In genomic region chr2:11133238-11133935, GRCh38 we compare ENCODE assay signal across 8 cellular contexts. TPM values are rescaled to one million over a fixed set of nuclear protein-coding genes. Genes with fewer than 3 reads are reported as not detected.
A peak's percentile ranks its signal among the peaks of the same experiment; 100 is the strongest.
DNase-seq lines count a peak whose midpoint lies in the region; ATAC-seq and TF ChIP-seq lines count a peak whose summit lies in the region.

No MANE protein-coding gene starts in this region.

- DNase-seq in CD4-positive, alpha-beta memory T cell: no peak
- no peak for DNase-seq in NT2/D1 (ENCODE audit: low read depth, low spot score)
- no peak for DNase-seq in epithelial cell of esophagus (ENCODE audit: low read depth)
- peak; percentile 76 for DNase-seq in neural progenitor cell (ENCODE audit: low spot score)
- no peak for DNase-seq in GM13976 (ENCODE audit: low spot score)
- DNase-seq in NCI-H345 (lab: John Stamatoyannopoulos, UW): no peak
- no peak for DNase-seq in HuH-7 (ENCODE audit: low spot score)

- H3K79me2 ChIP-seq in neural progenitor cell (ENCODE audit: low read depth): no peaks in the 10 kb centered on the region

- H4K20me1 ChIP-seq in neural progenitor cell (ENCODE audit: low read depth): no peaks in the 10 kb centered on the region

- H3K27ac Mint-ChIP-seq in CD4-positive, alpha-beta memory T cell: peak overlapping the region; percentile 88 to 95 (median 90)
- peak overlapping the region; percentile 98 for H3K27ac Mint-ChIP-seq in neural progenitor cell

- peaks cover 37% of the 10 kb centered on the region for H3K4me1 ChIP-seq in CD4-positive, alpha-beta memory T cell (ENCODE audit: insufficient read depth, low read length)
- H3K4me1 ChIP-seq in NT2/D1 (ENCODE audit: insufficient read depth, insufficient read length) (peaks cover 8% of the 10 kb centered on the region), neural progenitor cell (peaks cover 12% of the 10 kb centered on the region)

- H3K4me2 ChIP-seq in neural progenitor cell: peak overlapping the region; percentile 69

- TF ChIP-seq CTCF in epithelial cell of esophagus (IDR thresholded peaks at IDR 0.05; ENCODE audit: insufficient read depth, low read depth, low read length, missing control alignments): no peak
- TF ChIP-seq CTCF in neural progenitor cell (IDR thresholded peaks at IDR 0.05): no peak
- TF ChIP-seq CTCF in GM13976 (IDR thresholded peaks at IDR 0.05; ENCODE audit: borderline replicate concordance, control extremely low read depth, extremely low read depth, insufficient read depth, missing control alignments): no peak

- POLR2A ChIA-PET in CD4-positive, alpha-beta memory T cell (lab: Charles Lee; ENCODE audit: partially characterized antibody): interaction anchor here (0.6 to 3.7 kb wide), 11 partner anchors 9 to 1579 kb away, joined by 3 to 55 read pairs (median 4); partner anchors contain the start of genes E2F6, PDIA6 and SLC66A3

- peaks cover 0 to 6% of the 10 kb centered on the region in 2 donors for H3K27me3 Mint-ChIP-seq in CD4-positive, alpha-beta memory T cell
- peaks cover 19% of the 10 kb centered on the region for H3K27me3 Mint-ChIP-seq in neural progenitor cell (ENCODE audit: insufficient read depth, low read depth)

- peaks cover 0 to 3% of the 10 kb centered on the region in 2 donors for H3K36me3 Mint-ChIP-seq in CD4-positive, alpha-beta memory T cell
- no peaks in the 10 kb centered on the region for H3K36me3 Mint-ChIP-seq in neural progenitor cell

- in situ Hi-C loops in GM13976 (cut with MboI; ENCODE audit: low sequenced_read_pairs, unreplicated experiment): loop anchor here (10.0 to 25.0 kb wide), 2 partner anchors 279 to 451 kb away; no protein-coding TSS in a partner anchor

- no peaks in the 10 kb centered on the region for H3K9me3 ChIP-seq in CD4-positive, alpha-beta memory T cell (ENCODE audit: control insufficient read depth in 1 of 2, low read length in 2 of 2)
- H3K9me3 ChIP-seq in NT2/D1 (ENCODE audit: insufficient read depth, low read length): no peaks in the 10 kb centered on the region
- no peaks in the 10 kb centered on the region for H3K9me3 ChIP-seq in neural progenitor cell (ENCODE audit: low read depth)

- H3F3A ChIP-seq in neural progenitor cell (ENCODE audit: low read depth): peaks cover 9% of the 10 kb centered on the region

- no peak for ATAC-seq in HG02588 (IDR thresholded peaks at IDR 0.05; ENCODE audit: unreplicated experiment)

- H3K4me1 Mint-ChIP-seq in CD4-positive, alpha-beta memory T cell: peaks cover 10 to 45% (median 27%) of the 10 kb centered on the region in 4 donors
- peaks cover 34% of the 10 kb centered on the region for H3K4me1 Mint-ChIP-seq in neural progenitor cell

- no peaks in the 10 kb centered on the region for H3K9me3 Mint-ChIP-seq in CD4-positive, alpha-beta memory T cell
- no peaks in the 10 kb centered on the region for H3K9me3 Mint-ChIP-seq in neural progenitor cell

- no peaks in the 10 kb centered on the region for H3K27me3 ChIP-seq in CD4-positive, alpha-beta memory T cell (ENCODE audit: insufficient read depth, low read length)
- no peaks in the 10 kb centered on the region for H3K27me3 ChIP-seq in NT2/D1 (ENCODE audit: insufficient read depth, insufficient read length)
- H3K27me3 ChIP-seq in neural progenitor cell: peaks cover 11% of the 10 kb centered on the region

- CTCF ChIA-PET in CD4-positive, alpha-beta memory T cell (lab: Charles Lee; ENCODE audit: partially characterized antibody): interaction anchor here (0.6 to 8.0 kb wide), 51 partner anchors 9 to 651 kb away, joined by 3 to 228 read pairs (median 6); partner anchors contain the start of genes E2F6, PDIA6, ROCK2 and SLC66A3

- peak overlapping the region; percentile 86 for H2AFZ ChIP-seq in neural progenitor cell (replicated peaks)

- H3K9ac ChIP-seq in NT2/D1 (ENCODE audit: insufficient read length, low read depth): no peak overlapping the region
- no peak overlapping the region for H3K9ac ChIP-seq in neural progenitor cell

- H3K27ac ChIP-seq in CD4-positive, alpha-beta memory T cell (ENCODE audit: low read depth, low read length): no peak overlapping the region
- no peak overlapping the region for H3K27ac ChIP-seq in neural progenitor cell

- intact Hi-C loops in CD4-positive, alpha-beta memory T cell (cut with micrococcal nuclease): loop anchor here (5.0 to 10.0 kb wide), 3 partner anchors 61 to 644 kb away; partner anchors contain the start of gene E2F6

- H3K36me3 ChIP-seq in CD4-positive, alpha-beta memory T cell (ENCODE audit: insufficient read depth, low read length): no peaks in the 10 kb centered on the region
- no peaks in the 10 kb centered on the region for H3K36me3 ChIP-seq in NT2/D1 (ENCODE audit: insufficient read depth, insufficient read length, low read length)
- H3K36me3 ChIP-seq in neural progenitor cell: no peaks in the 10 kb centered on the region

- peak overlapping the region; percentile 67 to 93 (median 89) for H3K4me3 Mint-ChIP-seq in CD4-positive, alpha-beta memory T cell
- H3K4me3 Mint-ChIP-seq in neural progenitor cell: peak overlapping the region; percentile 87

- peak overlapping the region; percentile 9 to 60 for H3K4me3 ChIP-seq in CD4-positive, alpha-beta memory T cell (ENCODE audit: low read length in 2 of 2)
- peak overlapping the region; percentile 18 for H3K4me3 ChIP-seq in NT2/D1 (ENCODE audit: insufficient read length, low read depth)
- H3K4me3 ChIP-seq in epithelial cell of esophagus (ENCODE audit: low read length): peak overlapping the region; percentile 54
- peak overlapping the region; percentile 44 for H3K4me3 ChIP-seq in neural progenitor cell

RNA-seq across cellular contexts. Expression of gene SLC66A3, which starts 21.9 kb away (rescaled TPM):
- 10 to 100 TPM; 27.9 to 33.1 TPM for total RNA-seq in CD4-positive, alpha-beta memory T cell
- polyA plus RNA-seq in CD4-positive, alpha-beta memory T cell: 100 to 1,000 TPM in 1 of 2 donors, 10 to 100 TPM in 1; 82.6 to 110 TPM
- 11.2 and 19.3 TPM in 2 replicates for total RNA-seq in neural progenitor cell (ENCODE audit: low replicate concordance)
